ENCODE assay signal across 9 cellular contexts in genomic region chr7:25846722-25847121, GRCh38.
DNase-seq lines count a peak whose midpoint lies in the region; ATAC-seq, FAIRE-seq and TF ChIP-seq lines count a peak whose summit lies in the region.
"Had no signal": no experiment of that assay in that cellular context is flagged by ENCODE, and none has a peak within 500 bp of the region (broad histone marks: within the 10 kb centered on the region; RNA-seq: fewer than 3 reads in every experiment).

No MANE protein-coding gene starts in this region.

- CTCF ChIA-PET in MCF 10A (lab: Yijun Ruan, JAX) = interaction anchor here (0.7 to 9.7 kb wide), 6 partner anchors 8 to 455 kb away, joined by 3 to 85 read pairs (median 4); no protein-coding TSS in a partner anchor

- H3K9me3 ChIP-seq in left lung (no peaks in the 10 kb centered on the region), tibial artery (no peaks in the 10 kb centered on the region), small intestine (ENCODE audit: control insufficient read depth, low read depth) (no peaks in the 10 kb centered on the region)

- BruUV-seq in MCF 10A (replicated peaks; lab: Mats Ljungman, UMichigan) = no TSS peak

- H3K27me3 Mint-ChIP-seq in MCF 10A (ENCODE audit: insufficient read depth, unreplicated experiment) = peaks cover 6% of the 10 kb centered on the region

- POLR2A ChIA-PET in MCF 10A (lab: Yijun Ruan, JAX) = interaction anchor here (1.0 to 1.5 kb wide), 3 partner anchors 126 to 177 kb away, joined by 3 read pairs; no protein-coding TSS in a partner anchor

- peak; percentile 28 for ATAC-seq in left lung

- H3K27ac ChIP-seq in left lung (peak overlapping the region in 1 of 2 donors; percentile 57), tibial artery (peak overlapping the region; percentile 83 to 93), small intestine (ENCODE audit: low read depth in 1 of 2, low read length in 1 of 2) (peak overlapping the region in 1 of 2 donors; percentile 55)

- 50 to 53% (median 52%) methylated on average over 5 of the region's 5 CpGs for WGBS in small intestine, 3 donors

- H3K27me3 ChIP-seq in left lung (peaks cover 5 to 56% of the 10 kb centered on the region in 2 donors), tibial artery (no peaks in the 10 kb centered on the region), small intestine (ENCODE audit: control insufficient read depth in 2 of 2, insufficient read depth in 2 of 2, low read length in 2 of 2) (peaks cover 3 to 10% of the 10 kb centered on the region in 2 donors)

- H3K36me3 ChIP-seq in left lung (no peaks in the 10 kb centered on the region), tibial artery (no peaks in the 10 kb centered on the region), small intestine (ENCODE audit: control insufficient read depth in 2 of 2, insufficient read depth in 2 of 2, low read length in 2 of 2) (no peaks in the 10 kb centered on the region)

- peaks cover 22% of the 10 kb centered on the region for H3K4me1 Mint-ChIP-seq in MCF 10A (ENCODE audit: insufficient read depth, unreplicated experiment)

- TF ChIP-seq CTCF in MCF 10A (IDR thresholded peaks at IDR 0.05; ENCODE audit: unreplicated experiment) (no peak), left lung (IDR thresholded peaks at IDR 0.05) (no peak), tibial artery (IDR thresholded peaks at IDR 0.05) (no peak), GM10266 (IDR thresholded peaks at IDR 0.05; ENCODE audit: control insufficient read depth, insufficient read depth, low read depth, missing control alignments) (no peak)

- H3K27ac Mint-ChIP-seq in MCF 10A (ENCODE audit: low read depth, unreplicated experiment) = no peak overlapping the region

- H3K4me1 ChIP-seq in left lung (peaks cover 4 to 22% of the 10 kb centered on the region in 2 donors), tibial artery (peaks cover 0 to 99% (median 73%) of the 10 kb centered on the region in 4 donors), small intestine (ENCODE audit: control insufficient read depth in 2 of 2, insufficient read depth in 1 of 2, low read depth in 1 of 2, low read length in 1 of 2) (peaks cover 0 to 4% of the 10 kb centered on the region in 2 donors)

- FAIRE-seq in small intestine (lab: Jason Lieb, UNC) = no peak

- no peak overlapping the region for H3K4me3 ChIP-seq in left lung
- no peak overlapping the region for H3K4me3 ChIP-seq in tibial artery
- no peak overlapping the region for H3K4me3 ChIP-seq in small intestine (ENCODE audit: low read depth in 1 of 2, low read length in 2 of 2)

- no peak overlapping the region for H3K4me3 Mint-ChIP-seq in MCF 10A (ENCODE audit: unreplicated experiment)

- DNase-seq in M059J (ENCODE audit: low read depth) (peak; percentile 94), MCF 10A (ENCODE audit: unreplicated experiment) (peak; percentile 74), left lung (peak in 1 of 2 donors; percentile 49), tibial artery (peak; percentile 93 to 96), small intestine (no peak), HK-2 (ENCODE audit: unreplicated experiment) (no peak), GM10266 (ENCODE audit: extremely low spot score) (no peak)
- no peak for DNase-seq in activated CD4-positive, alpha-beta T cell treated with anti-CD3 and anti-CD28 coated beads for 1 hour
- DNase-seq: activated gamma-delta T cell treated with Interleukin-2 at 50 U/mL for 16 hours had no signal

- H3K36me3 Mint-ChIP-seq in MCF 10A (ENCODE audit: insufficient read depth, unreplicated experiment) = no peaks in the 10 kb centered on the region

- no peaks in the 10 kb centered on the region for H3K9me3 Mint-ChIP-seq in MCF 10A (ENCODE audit: unreplicated experiment)

- intact Hi-C loops in MCF 10A (cut with micrococcal nuclease) = no loop called here
- intact Hi-C loops in left lung (cut with DNase I) = no loop called here
- intact Hi-C loops in tibial artery (cut with DNase I; ENCODE audit: low total_unique reads) = loop anchor here (10.0 kb wide), 1 partner anchor 92 kb away; no protein-coding TSS in a partner anchor

Comparison
In these comparisons a context has a peak if more than half of its experiments do, and no peak if none do; other contexts are left out.
1. DNase-seq: peak in M059J (single experiment), MCF 10A (single experiment) and tibial artery (2 of 2); none in small intestine (single experiment), HK-2 (single experiment), GM10266 (single experiment) and activated CD4-positive, alpha-beta T cell treated with anti-CD3 and anti-CD28 coated beads for 1 hour (single experiment).